24 cellular contexts compared by ENCODE assay signal in genomic region chr3:197349368-197349767, GRCh38. TPM values are rescaled to one million over a fixed set of nuclear protein-coding genes. Genes with fewer than 3 reads are reported as not detected.
DNase-seq lines count a peak whose midpoint lies in the region; ATAC-seq and TF ChIP-seq lines count a peak whose summit lies in the region.
"Had no signal": no experiment of that assay in that cellular context is flagged by ENCODE, and none has a peak within 500 bp of the region (broad histone marks: within the 10 kb centered on the region; RNA-seq: fewer than 3 reads in every experiment).

No MANE protein-coding gene starts in this region.

- dilution Hi-C loops in mammary epithelial cell (cut with HindIII; ENCODE audit: low sequenced_read_pairs), result loop anchor here (10.0 kb wide), 1 partner anchor 325 kb away; no protein-coding TSS in a partner anchor

- BruUV-seq in mammary epithelial cell (replicated peaks; lab: Mats Ljungman, UMichigan), result no TSS peak

- ATAC-seq in GM18873 (IDR thresholded peaks at IDR 0.05; ENCODE audit: low FRiP score, unreplicated experiment), result no peak
- no peak for ATAC-seq in GM19455 (IDR thresholded peaks at IDR 0.05; ENCODE audit: unreplicated experiment)
- ATAC-seq: SK-N-SH treated with all-trans-retinoic acid at 6 μM for 48 hours had no signal

- no peak overlapping the region for H3K9ac ChIP-seq in mammary epithelial cell (ENCODE audit: insufficient read depth, low read length)
- H3K9ac ChIP-seq: KMS-11 had no signal

- no peak overlapping the region for H3K27ac ChIP-seq in mammary epithelial cell (ENCODE audit: insufficient read depth, low read depth, low read length)
- H3K27ac ChIP-seq in breast epithelium, result no peak overlapping the region
- no peak overlapping the region for H3K27ac ChIP-seq in iPS DF 6.9 (ENCODE audit: low read length)
- H3K27ac ChIP-seq: 22Rv1, KMS-11 had no signal

- H3K27me3 ChIP-seq in mammary epithelial cell (ENCODE audit: insufficient read depth, low read length) (no peaks in the 10 kb centered on the region), breast epithelium (no peaks in the 10 kb centered on the region), iPS DF 6.9 (ENCODE audit: control insufficient read depth, insufficient read depth, low read length) (no peaks in the 10 kb centered on the region), HAP-1 (ENCODE audit: low read depth) (no peaks in the 10 kb centered on the region)

- H3K9me3 ChIP-seq in mammary epithelial cell (replicated peaks; ENCODE audit: insufficient read depth, low read length) (no peaks in the 10 kb centered on the region), breast epithelium (no peaks in the 10 kb centered on the region), iPS DF 6.9 (ENCODE audit: control insufficient read depth, insufficient read depth, low read length) (no peaks in the 10 kb centered on the region), HAP-1 (no peaks in the 10 kb centered on the region)
- H3K9me3 ChIP-seq: Caco-2 had no signal

- in situ Hi-C loops in mammary epithelial cell (cut with MboI; ENCODE audit: low sequenced_read_pairs in 2 of 2) (no loop called here), HAP-1 (cut with MboI; ENCODE audit: low sequenced_read_pairs) (no loop called here)

- no peak overlapping the region for H3K4me3 Mint-ChIP-seq in osteocyte (ENCODE audit: unreplicated experiment)
- H3K4me3 Mint-ChIP-seq: B cell; CD4-positive, CD25-positive, alpha-beta regulatory T cell; HFFc6 had no signal

- H3K4me1 ChIP-seq in mammary epithelial cell (ENCODE audit: insufficient read depth, low read length) (no peaks in the 10 kb centered on the region), breast epithelium (no peaks in the 10 kb centered on the region), iPS DF 6.9 (ENCODE audit: control insufficient read depth, insufficient read depth, low read length) (0 out of 2 replicates have a peak, but pooled peaks cover 2% of the 10 kb centered on the region), HAP-1 (no peaks in the 10 kb centered on the region)

- H3K27me3 Mint-ChIP-seq in osteocyte (ENCODE audit: unreplicated experiment), result no peaks in the 10 kb centered on the region

- no peaks in the 10 kb centered on the region for H3K9me3 Mint-ChIP-seq in osteocyte (ENCODE audit: unreplicated experiment)
- H3K9me3 Mint-ChIP-seq: HFFc6 had no signal

- CTCF ChIA-PET in mammary epithelial cell (lab: Charles Lee; ENCODE audit: low non-redundant PET), result no interaction called here

- TF ChIP-seq POLR2A in breast epithelium (IDR thresholded peaks at IDR 0.05), result no peak

- no peaks in the 10 kb centered on the region for H3K79me2 ChIP-seq in mammary epithelial cell (ENCODE audit: insufficient read depth, low read length)

- peak overlapping the region; percentile 25 for H3K27ac Mint-ChIP-seq in osteocyte (ENCODE audit: unreplicated experiment)
- H3K27ac Mint-ChIP-seq: B cell; CD4-positive, CD25-positive, alpha-beta regulatory T cell; HFFc6 had no signal

- H3K4me1 Mint-ChIP-seq in osteocyte (ENCODE audit: unreplicated experiment), result peaks cover 19% of the 10 kb centered on the region
- H3K4me1 Mint-ChIP-seq: CD4-positive, CD25-positive, alpha-beta regulatory T cell had no signal

- no peak overlapping the region for H3K4me2 ChIP-seq in mammary epithelial cell (ENCODE audit: insufficient read depth, low read depth, low read length)
- H3K4me2 ChIP-seq: KMS-11 had no signal

- intact Hi-C loops in mammary epithelial cell (cut with micrococcal nuclease) (no loop called here), breast epithelium (cut with DNase I; ENCODE audit: low total_unique reads) (no loop called here)

- H4K20me1 ChIP-seq in mammary epithelial cell (ENCODE audit: insufficient read depth, low read length), result no peaks in the 10 kb centered on the region

- H3K36me3 ChIP-seq in mammary epithelial cell (ENCODE audit: insufficient read depth, low read length), result no peaks in the 10 kb centered on the region
- no peaks in the 10 kb centered on the region for H3K36me3 ChIP-seq in breast epithelium
- no peaks in the 10 kb centered on the region for H3K36me3 ChIP-seq in iPS DF 6.9 (ENCODE audit: control insufficient read depth, insufficient read depth, low read length)
- no peaks in the 10 kb centered on the region for H3K36me3 ChIP-seq in HAP-1 (replicated peaks)

- H3K36me3 Mint-ChIP-seq in osteocyte (ENCODE audit: unreplicated experiment), result no peaks in the 10 kb centered on the region
- H3K36me3 Mint-ChIP-seq: CD4-positive, CD25-positive, alpha-beta regulatory T cell had no signal

- H2AFZ ChIP-seq in mammary epithelial cell (ENCODE audit: low read depth, low read length), result peak overlapping the region; percentile 2

- 43% methylated on average over 6 of the region's 8 CpGs for WGBS in mammary epithelial cell (ENCODE audit: low coverage, missing lambda C conversion rate)
- WGBS in iPS DF 6.9 (ENCODE audit: insufficient coverage, insufficient read length), result no CpG with 5 or more reads among the region's 8 CpGs

- DNase-seq in mammary epithelial cell (no peak), breast epithelium (ENCODE audit: low spot score in 2 of 2) (no peak), iPS DF 6.9 (ENCODE audit: low read depth, low spot score) (peak; percentile 31), osteocyte (ENCODE audit: extremely low spot score, unreplicated experiment) (no peak), NAMALWA (ENCODE audit: low spot score) (no peak), HAP-1 (ENCODE audit: low spot score in 2 of 2) (no peak)
- DNase-seq: Caco-2; CD4-positive, CD25-positive, alpha-beta regulatory T cell; GF-D8; GOT3; HFFc6; MV-4-11; NCI-H1417; NCI-H187 treated with DMSO at 0.1 percent for 48 hours; NCI-H226; NCI-H524; NCI-H82; SHP77 had no signal

- no peak for TF ChIP-seq CTCF in mammary epithelial cell (conservative IDR thresholded peaks at IDR 0.05 in 1 of 2, IDR thresholded peaks at IDR 0.05 in 1 of 2; ENCODE audit: extremely low read depth in 1 of 2, insufficient read depth in 1 of 2, low read depth in 1 of 2, low read length in 2 of 2)
- TF ChIP-seq CTCF in breast epithelium (IDR thresholded peaks at IDR 0.05), result no peak
- TF ChIP-seq CTCF in osteocyte (IDR thresholded peaks at IDR 0.05), result no peak

- H3K4me3 ChIP-seq in mammary epithelial cell (replicated peaks in 1 of 3; ENCODE audit: insufficient read depth in 1 of 3, low read depth in 2 of 3, low read length in 3 of 3), result no peak overlapping the region
- H3K4me3 ChIP-seq in breast epithelium, result no peak overlapping the region
- no peak overlapping the region for H3K4me3 ChIP-seq in iPS DF 6.9 (ENCODE audit: low read length)
- no peak overlapping the region for H3K4me3 ChIP-seq in HAP-1

RNA-seq across cellular contexts. Expression of gene DLG1, which starts 51.0 kb away (rescaled TPM):
- 100 to 1,000 TPM; 115 to 157 TPM for total RNA-seq in mammary epithelial cell
- polyA plus RNA-seq in mammary epithelial cell, result 32.9 TPM
- polyA minus RNA-seq in mammary epithelial cell, result 172 TPM
- total RNA-seq in breast epithelium, result 100 to 1,000 TPM in 1 of 3 donors, 10 to 100 TPM in 2; 76.0 to 100 (median 76.7) TPM
- 168 and 171 TPM in 2 replicates for total RNA-seq in osteocyte
